In genomic region chr9:107667700-107668099, GRCh38 we compare ENCODE assay signal across 1 cellular context.
TF ChIP-seq lines count a peak whose summit lies in the region.

No MANE protein-coding gene starts in this region.

TF ChIP-seq in endothelial cell of umbilical vein, 7 proteins besides CTCF, POLR2A, EP300 and RAD21 (continued from another document):
- TF ChIP-seq MAX (IDR thresholded peaks at IDR 0.05; ENCODE audit: insufficient read depth, insufficient read length), result peak; percentile 42
- no peak for TF ChIP-seq POLR2AphosphoS5 (IDR thresholded peaks at IDR 0.05; ENCODE audit: insufficient read depth, low read depth, low read length)
- TF ChIP-seq MYC (IDR thresholded peaks at IDR 0.05; ENCODE audit: low read depth, low read length), result no peak
TF ChIP-seq in endothelial cell of umbilical vein: peak in this region for 1.
